8 cellular contexts compared by ENCODE assay signal in the genomic region with DNA sequence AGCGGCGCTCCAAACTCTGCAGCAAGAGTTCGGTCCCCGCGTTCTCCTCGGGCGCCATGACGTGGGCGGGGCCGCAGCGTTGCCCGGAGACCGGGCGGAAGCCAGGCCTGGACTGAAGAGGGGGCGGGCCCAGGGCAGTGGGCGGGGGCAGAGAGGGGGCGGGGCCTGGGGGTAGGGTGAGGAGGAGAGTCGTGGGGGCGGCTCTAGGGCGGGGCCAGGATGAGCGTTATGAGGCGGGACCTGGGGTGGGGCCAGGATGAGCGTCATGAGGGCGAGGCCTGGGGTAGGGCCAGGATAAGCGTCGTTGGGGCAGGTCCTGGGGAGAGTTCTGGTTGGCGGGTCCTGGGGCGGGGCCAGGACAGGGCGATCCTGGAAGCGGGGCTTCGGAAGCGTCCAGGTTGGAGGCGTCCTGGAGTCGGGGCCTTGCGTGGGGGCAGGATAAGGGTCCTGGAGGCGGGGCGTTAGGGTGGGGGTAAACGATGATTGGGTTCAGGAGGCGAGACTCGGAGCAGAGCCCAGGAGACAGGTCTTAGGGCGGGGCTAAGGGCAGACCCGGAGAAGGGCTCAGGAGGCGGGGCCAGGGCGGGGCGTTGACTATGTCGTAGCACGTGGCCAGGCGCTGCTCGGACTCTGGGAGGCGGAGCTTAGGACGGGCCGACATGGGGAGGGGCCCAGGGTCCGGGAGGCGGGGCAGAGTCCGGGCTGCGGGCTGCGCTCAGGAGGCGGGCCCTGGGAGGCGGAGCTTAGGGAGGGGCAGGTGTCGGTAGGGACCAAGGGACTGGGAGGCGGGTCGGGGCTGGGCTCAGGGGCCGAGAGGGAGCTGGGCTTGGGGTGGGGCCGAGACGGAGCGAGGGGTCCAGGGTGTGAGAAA.
DNase-seq lines count a peak whose midpoint lies in the region; ATAC-seq and TF ChIP-seq lines count a peak whose summit lies in the region.
"Not testable (repeated sequence)": the region's sequence is repeated elsewhere in the genome, so short reads cannot be mapped to it uniquely, and the experiment has no call there.

No MANE protein-coding gene starts in this region.

- H3K4me1 Mint-ChIP-seq in CD4-positive, CD25-positive, alpha-beta regulatory T cell, result peaks cover 0 to 14% (median 10%) of the 10 kb centered on the region in 4 donors
- H3K4me1 Mint-ChIP-seq in activated CD8-positive, alpha-beta memory T cell treated with anti-CD3 and anti-CD28 coated beads, Interleukin-2, amount 10 ng/mL, durations not matched to agents 7 days and 5 days, result peaks cover 13% of the 10 kb centered on the region

- peak; percentile 94 to 98 (median 97) for DNase-seq in CD4-positive, CD25-positive, alpha-beta regulatory T cell
- DNase-seq in GM20000 (ENCODE audit: low spot score), result peak; percentile 97
- peak; percentile 97 for DNase-seq in NOMO-1 treated with dmso at 0.1 percent for 144 hours (lab: John Stamatoyannopoulos, UW; ENCODE audit: unreplicated experiment)
- DNase-seq in activated CD8-positive, alpha-beta memory T cell treated with anti-CD3 and anti-CD28 coated beads, Interleukin-2, amount 10 ng/mL, durations not matched to agents 7 days and 5 days, result peak; percentile 99
- DNase-seq in effector memory CD4-positive, alpha-beta T cell, result peak; percentile 98
- peak; percentile 96 for DNase-seq in medulla oblongata (ENCODE audit: extremely low spot score)
- peak; percentile 98 to 99 (median 98) for DNase-seq in stimulated activated CD4-positive, alpha-beta T cell treated with anti-CD3 and anti-CD28 coated beads, TNF-alpha, amount 100 ng/mL, for 24 hours (ENCODE audit: low read depth in 3 of 3)

- peak; percentile 96 to 99 for ATAC-seq in CD4-positive, CD25-positive, alpha-beta regulatory T cell (ENCODE audit: low read depth in 2 of 2)
- ATAC-seq in activated CD8-positive, alpha-beta memory T cell treated with anti-CD3 and anti-CD28 coated beads, Interleukin-2, amount 10 ng/mL, durations not matched to agents 7 days and 5 days, result peak; percentile 99

- peak overlapping the region; percentile 93 to 98 (median 96) for H3K4me3 Mint-ChIP-seq in CD4-positive, CD25-positive, alpha-beta regulatory T cell
- H3K4me3 Mint-ChIP-seq in activated CD8-positive, alpha-beta memory T cell treated with anti-CD3 and anti-CD28 coated beads, Interleukin-2, amount 10 ng/mL, durations not matched to agents 7 days and 5 days, result peak overlapping the region; percentile 87

- CTCF ChIA-PET in activated CD8-positive, alpha-beta memory T cell treated with anti-CD3 and anti-CD28 coated beads, Interleukin-2, amount 10 ng/mL, durations not matched to agents 7 days and 5 days (lab: Charles Lee), result interaction anchor here (0.6 to 1.0 kb wide), 2 partner anchors 151 to 943 kb away, joined by 3 read pairs; no protein-coding TSS in a partner anchor

- H3K36me3 ChIP-seq in CD4-positive, CD25-positive, alpha-beta regulatory T cell (ENCODE audit: control insufficient read depth, insufficient read depth, low read length); HUES6 (ENCODE audit: control insufficient read depth, insufficient read depth, low read length); effector memory CD4-positive, alpha-beta T cell (ENCODE audit: control insufficient read depth, insufficient read depth, low read length): not testable (repeated sequence)

- H3K27me3 ChIP-seq in CD4-positive, CD25-positive, alpha-beta regulatory T cell (ENCODE audit: control insufficient read depth, insufficient read depth, low read length); HUES6 (ENCODE audit: control insufficient read depth, insufficient read depth, low read length); effector memory CD4-positive, alpha-beta T cell (replicated peaks; ENCODE audit: control insufficient read depth, insufficient read depth, low read length, poor library complexity, severe bottlenecking): not testable (repeated sequence)

- not testable (repeated sequence) for TF ChIP-seq CTCF in GM20000 (IDR thresholded peaks at IDR 0.05; ENCODE audit: extremely low read depth, missing control alignments)

- H3K27me3 Mint-ChIP-seq in CD4-positive, CD25-positive, alpha-beta regulatory T cell, result not testable (repeated sequence)
- H3K27me3 Mint-ChIP-seq in activated CD8-positive, alpha-beta memory T cell treated with anti-CD3 and anti-CD28 coated beads, Interleukin-2, amount 10 ng/mL, durations not matched to agents 7 days and 5 days, result peaks cover 17% of the 10 kb centered on the region

- peak overlapping the region; percentile 84 for H3K27ac ChIP-seq in CD4-positive, CD25-positive, alpha-beta regulatory T cell (ENCODE audit: insufficient read depth, low read length, poor library complexity, severe bottlenecking)
- peak overlapping the region; percentile 75; the same call in 1 of the 2 replicates for H3K27ac ChIP-seq in HUES6 (ENCODE audit: low read depth, low read length)
- H3K27ac ChIP-seq in effector memory CD4-positive, alpha-beta T cell (ENCODE audit: insufficient read depth, low read length, poor library complexity, severe bottlenecking), result peak overlapping the region; percentile 74

- not testable (repeated sequence) for H3K9me3 Mint-ChIP-seq in CD4-positive, CD25-positive, alpha-beta regulatory T cell; activated CD8-positive, alpha-beta memory T cell treated with anti-CD3 and anti-CD28 coated beads, Interleukin-2, amount 10 ng/mL, durations not matched to agents 7 days and 5 days (ENCODE audit: low read depth)

- peak overlapping the region; percentile 26 to 98 (median 97) for H3K27ac Mint-ChIP-seq in CD4-positive, CD25-positive, alpha-beta regulatory T cell
- peak overlapping the region; percentile 98 for H3K27ac Mint-ChIP-seq in activated CD8-positive, alpha-beta memory T cell treated with anti-CD3 and anti-CD28 coated beads, Interleukin-2, amount 10 ng/mL, durations not matched to agents 7 days and 5 days

- H3K4me3 ChIP-seq in CD4-positive, CD25-positive, alpha-beta regulatory T cell (ENCODE audit: low read depth, low read length), result not testable (repeated sequence)
- H3K4me3 ChIP-seq in HUES6 (ENCODE audit: low read depth, low read length), result peak overlapping the region; percentile 76
- peak overlapping the region; percentile 57 for H3K4me3 ChIP-seq in effector memory CD4-positive, alpha-beta T cell (ENCODE audit: insufficient read depth, low read depth, low read length, poor library complexity, severe bottlenecking)

- not testable (repeated sequence) for H3K4me1 ChIP-seq in CD4-positive, CD25-positive, alpha-beta regulatory T cell (ENCODE audit: control insufficient read depth, insufficient read depth, low read length, poor library complexity, severe bottlenecking); HUES6 (ENCODE audit: control insufficient read depth, insufficient read depth, low read length); effector memory CD4-positive, alpha-beta T cell (ENCODE audit: control insufficient read depth, insufficient read depth, low read length, poor library complexity, severe bottlenecking)

- H3K36me3 Mint-ChIP-seq in CD4-positive, CD25-positive, alpha-beta regulatory T cell; activated CD8-positive, alpha-beta memory T cell treated with anti-CD3 and anti-CD28 coated beads, Interleukin-2, amount 10 ng/mL, durations not matched to agents 7 days and 5 days: not testable (repeated sequence)

- H3K9ac ChIP-seq in HUES6 (ENCODE audit: low read length), result peak overlapping the region; percentile 85

- not testable (repeated sequence) for H3K9me3 ChIP-seq in CD4-positive, CD25-positive, alpha-beta regulatory T cell (ENCODE audit: control insufficient read depth in 2 of 2, low read length in 2 of 2); HUES6 (ENCODE audit: control insufficient read depth, insufficient read depth, low read depth, low read length); effector memory CD4-positive, alpha-beta T cell (ENCODE audit: control insufficient read depth, low read length)
